ENCODE assay signal across 8 cellular contexts in genomic region chrX:119887721-119888425, GRCh38. TPM values are rescaled to one million over a fixed set of nuclear protein-coding genes. Genes with fewer than 3 reads are reported as not detected.
A peak's percentile ranks its signal among the peaks of the same experiment; 100 is the strongest.
DNase-seq lines count a peak whose midpoint lies in the region; ATAC-seq and TF ChIP-seq lines count a peak whose summit lies in the region.

No MANE protein-coding gene starts in this region.

- peak overlapping the region; percentile 86 for H2AFZ ChIP-seq in parathyroid adenoma

- peak; percentile 68 for ATAC-seq in GM18519 (IDR thresholded peaks at IDR 0.05; ENCODE audit: low FRiP score, unreplicated experiment)
- peak; percentile 60 for ATAC-seq in HG03565 (IDR thresholded peaks at IDR 0.05; ENCODE audit: unreplicated experiment)

- no peak overlapping the region for H3K4me3 ChIP-seq in parathyroid adenoma (ENCODE audit: low read depth, low read length)

- no peaks in the 10 kb centered on the region for H3K27me3 ChIP-seq in parathyroid adenoma (ENCODE audit: control insufficient read depth, insufficient read depth, low read length)

- H3K4me1 ChIP-seq in parathyroid adenoma = no peaks in the 10 kb centered on the region

- no peaks in the 10 kb centered on the region for H3K9me3 ChIP-seq in parathyroid adenoma (ENCODE audit: control insufficient read depth, low read length)

- H3K4me2 ChIP-seq in parathyroid adenoma (ENCODE audit: low read length) = peak overlapping the region; percentile 53

- no peak overlapping the region for H3K9ac ChIP-seq in parathyroid adenoma

- H3K36me3 ChIP-seq in parathyroid adenoma (ENCODE audit: control insufficient read depth, insufficient read depth, low read length) = no peaks in the 10 kb centered on the region

- no peak overlapping the region for H3K27ac ChIP-seq in parathyroid adenoma

- peak; percentile 36 for TF ChIP-seq CTCF in parathyroid adenoma (IDR thresholded peaks at IDR 0.05)

- peak; percentile 60 for DNase-seq in A172 (ENCODE audit: low spot score)
- DNase-seq in SIG-M5 (lab: John Stamatoyannopoulos, UW) = peak; percentile 8
- peak; percentile 0 to 22 (median 4) for DNase-seq in activated naive CD4-positive, alpha-beta T cell (lab: John Stamatoyannopoulos, UW)
- peak; percentile 20 for DNase-seq in globus pallidus (ENCODE audit: low spot score)
- no peak for DNase-seq in NCI-H226

- no peaks in the 10 kb centered on the region for H3K79me2 ChIP-seq in parathyroid adenoma

RNA-seq across cellular contexts. Expression of gene AKAP14, which starts 7.8 kb away (rescaled TPM):
- total RNA-seq in A172 (2014; rRNA removed; shearing (Covaris generic)) = not detected in 2 replicates

RNA-seq across cellular contexts. Expression of gene NDUFA1, which starts 16.2 kb away (rescaled TPM):
- total RNA-seq in A172 (2014; rRNA removed; shearing (Covaris generic)) = 55.7 and 60.9 TPM in 2 replicates

RNA-seq across cellular contexts. Expression of gene RNF113A, which starts 16.3 kb away (rescaled TPM):
- total RNA-seq in A172 (2014; rRNA removed; shearing (Covaris generic)) = 6.6 and 7.8 TPM in 2 replicates

RNA-seq across cellular contexts. Expression of gene UPF3B, which starts 35.1 kb away (rescaled TPM):
- total RNA-seq in A172 (2014; rRNA removed; shearing (Covaris generic)) = 1.8 and 2.3 TPM in 2 replicates

RNA-seq across cellular contexts. Expression of gene NKAP, which starts 55.7 kb away (rescaled TPM):
- total RNA-seq in A172 (2014; rRNA removed; shearing (Covaris generic)) = 2.5 and 2.8 TPM in 2 replicates
